11 cellular contexts compared by ENCODE assay signal in genomic region chr12:51974646-51975045, GRCh38. TPM values are rescaled to one million over a fixed set of nuclear protein-coding genes. Genes with fewer than 3 reads are reported as not detected.
DNase-seq lines count a peak whose midpoint lies in the region; ATAC-seq and TF ChIP-seq lines count a peak whose summit lies in the region.
"Had no signal": no experiment of that assay in that cellular context is flagged by ENCODE, and none has a peak within 500 bp of the region (broad histone marks: within the 10 kb centered on the region; RNA-seq: fewer than 3 reads in every experiment).

No MANE protein-coding gene starts in this region.

- peaks cover 34% of the 10 kb centered on the region for H3K79me2 ChIP-seq in osteoblast (ENCODE audit: insufficient read depth, low read length)

- H3K9me3 ChIP-seq in osteoblast (ENCODE audit: low read depth, low read length): no peaks in the 10 kb centered on the region
- H3K9me3 ChIP-seq: upper lobe of right lung had no signal

- H2AFZ ChIP-seq in osteoblast (ENCODE audit: low read length): no peak overlapping the region

- peaks cover 11% of the 10 kb centered on the region for H3K36me3 Mint-ChIP-seq in activated naive CD4-positive, alpha-beta T cell treated with anti-CD3 and anti-CD28 coated beads, Interleukin-2, amount 50 U/mL, for 24 hours
- peaks cover 7% of the 10 kb centered on the region for H3K36me3 Mint-ChIP-seq in activated T-helper 2 cell treated with anti-CD3 and anti-CD28 coated beads, Interferon-gamma antibody, Interleukin-2, Interleukin-4, amounts not matched to agents 10 μg/mL and 5 μg/mL and 100 μg/mL, durations not matched to agents 14 hours and 24 hours and 36 hours (ENCODE audit: low read depth)

- peaks cover 72% of the 10 kb centered on the region for H3K4me1 ChIP-seq in osteoblast (ENCODE audit: insufficient read depth, low read length)

- peak overlapping the region; percentile 21 for H3K4me2 ChIP-seq in osteoblast (ENCODE audit: insufficient read depth, low read length)

- DNase-seq in activated naive CD4-positive, alpha-beta T cell treated with Interleukin-2 at 50 U/mL for 16 hours: no peak
- DNase-seq in NCI-H226 (peak; percentile 41), dermis blood vessel endothelial cell (peak; percentile 45), osteoblast (ENCODE audit: insufficient read length, low spot score, missing footprints) (no peak)
- DNase-seq in activated T-helper 2 cell treated with anti-CD3 and anti-CD28 coated beads, Interferon-gamma antibody, Interleukin-2, Interleukin-4, amounts not matched to agents 10 μg/mL and 5 μg/mL and 100 μg/mL, durations not matched to agents 14 hours and 24 hours and 36 hours (ENCODE audit: low spot score): no peak
- DNase-seq: NCI-H1092, upper lobe of right lung had no signal

- peak overlapping the region; percentile 61 for H3K4me3 Mint-ChIP-seq in activated naive CD4-positive, alpha-beta T cell treated with anti-CD3 and anti-CD28 coated beads, Interleukin-2, amount 50 U/mL, for 24 hours
- no peak overlapping the region for H3K4me3 Mint-ChIP-seq in activated T-helper 2 cell treated with anti-CD3 and anti-CD28 coated beads, Interferon-gamma antibody, Interleukin-2, Interleukin-4, amounts not matched to agents 10 μg/mL and 5 μg/mL and 100 μg/mL, durations not matched to agents 14 hours and 24 hours and 36 hours (ENCODE audit: low read depth)
- H3K4me3 Mint-ChIP-seq: memory B cell had no signal

- H3K27ac Mint-ChIP-seq in activated naive CD4-positive, alpha-beta T cell treated with anti-CD3 and anti-CD28 coated beads, Interleukin-2, amount 50 U/mL, for 24 hours: peak overlapping the region; percentile 10
- H3K27ac Mint-ChIP-seq in activated T-helper 2 cell treated with anti-CD3 and anti-CD28 coated beads, Interferon-gamma antibody, Interleukin-2, Interleukin-4, amounts not matched to agents 10 μg/mL and 5 μg/mL and 100 μg/mL, durations not matched to agents 14 hours and 24 hours and 36 hours: no peak overlapping the region
- H3K27ac Mint-ChIP-seq: memory B cell had no signal

- no peaks in the 10 kb centered on the region for H3K27me3 ChIP-seq in osteoblast (ENCODE audit: insufficient read depth, low read length)
- H3K27me3 ChIP-seq: upper lobe of right lung had no signal

- no peak for TF ChIP-seq CTCF in osteoblast (IDR thresholded peaks at IDR 0.05; ENCODE audit: extremely low read depth, low read depth, low read length)

- H3K9me3 Mint-ChIP-seq in activated naive CD4-positive, alpha-beta T cell treated with anti-CD3 and anti-CD28 coated beads, Interleukin-2, amount 50 U/mL, for 24 hours: no peaks in the 10 kb centered on the region
- no peaks in the 10 kb centered on the region for H3K9me3 Mint-ChIP-seq in activated T-helper 2 cell treated with anti-CD3 and anti-CD28 coated beads, Interferon-gamma antibody, Interleukin-2, Interleukin-4, amounts not matched to agents 10 μg/mL and 5 μg/mL and 100 μg/mL, durations not matched to agents 14 hours and 24 hours and 36 hours
- H3K9me3 Mint-ChIP-seq: memory B cell had no signal

- H3K36me3 ChIP-seq in osteoblast (ENCODE audit: insufficient read depth, low read length): peaks cover 18% of the 10 kb centered on the region

- H3K27ac ChIP-seq in osteoblast (ENCODE audit: low read depth, low read length): no peak overlapping the region

- peaks cover 68% of the 10 kb centered on the region for H3K4me1 Mint-ChIP-seq in activated naive CD4-positive, alpha-beta T cell treated with anti-CD3 and anti-CD28 coated beads, Interleukin-2, amount 50 U/mL, for 24 hours
- H3K4me1 Mint-ChIP-seq in activated T-helper 2 cell treated with anti-CD3 and anti-CD28 coated beads, Interferon-gamma antibody, Interleukin-2, Interleukin-4, amounts not matched to agents 10 μg/mL and 5 μg/mL and 100 μg/mL, durations not matched to agents 14 hours and 24 hours and 36 hours (ENCODE audit: low read depth): peaks cover 67% of the 10 kb centered on the region

- peaks cover 16% of the 10 kb centered on the region for H4K20me1 ChIP-seq in osteoblast (ENCODE audit: insufficient read depth, low read length)

- ATAC-seq in HG02840 (IDR thresholded peaks at IDR 0.05; ENCODE audit: low FRiP score, unreplicated experiment) (no peak), GM18907 (IDR thresholded peaks at IDR 0.05; ENCODE audit: unreplicated experiment) (no peak)
- ATAC-seq: upper lobe of right lung had no signal

- no peaks in the 10 kb centered on the region for H3K27me3 Mint-ChIP-seq in activated naive CD4-positive, alpha-beta T cell treated with anti-CD3 and anti-CD28 coated beads, Interleukin-2, amount 50 U/mL, for 24 hours
- H3K27me3 Mint-ChIP-seq in activated T-helper 2 cell treated with anti-CD3 and anti-CD28 coated beads, Interferon-gamma antibody, Interleukin-2, Interleukin-4, amounts not matched to agents 10 μg/mL and 5 μg/mL and 100 μg/mL, durations not matched to agents 14 hours and 24 hours and 36 hours (ENCODE audit: low read depth): peaks cover 41% of the 10 kb centered on the region

- peak overlapping the region; percentile 7 for H3K4me3 ChIP-seq in osteoblast (ENCODE audit: insufficient read depth, low read length)
- H3K4me3 ChIP-seq: upper lobe of right lung had no signal

- intact Hi-C loops in activated T-helper 2 cell treated with anti-CD3 and anti-CD28 coated beads, Interferon-gamma antibody, Interleukin-2, Interleukin-4, amounts not matched to agents 10 μg/mL and 5 μg/mL and 100 μg/mL, durations not matched to agents 14 hours and 24 hours and 36 hours (cut with micrococcal nuclease): loop anchor here (5.0 kb wide), 2 partner anchors 48 to 147 kb away; no protein-coding TSS in a partner anchor

RNA-seq across cellular contexts. Expression of gene ACVR1B, which starts 23.1 kb away (rescaled TPM):
- total RNA-seq in dermis blood vessel endothelial cell: 9.9 and 17.4 TPM in 2 replicates
- 10.5 and 13.0 TPM in 2 replicates for total RNA-seq in osteoblast
- total RNA-seq in activated T-helper 2 cell treated with anti-CD3 and anti-CD28 coated beads, Interferon-gamma antibody, Interleukin-2, Interleukin-4, amounts not matched to agents 10 μg/mL and 5 μg/mL and 100 μg/mL, durations not matched to agents 14 hours and 24 hours and 36 hours: 2.4 and 2.5 TPM in 2 replicates

RNA-seq across cellular contexts. Expression of gene TAMALIN, which starts 32.1 kb away (rescaled TPM):
- total RNA-seq in dermis blood vessel endothelial cell: 35.0 and 49.2 TPM in 2 replicates
- 4.7 and 6.5 TPM in 2 replicates for total RNA-seq in osteoblast
- total RNA-seq in activated T-helper 2 cell treated with anti-CD3 and anti-CD28 coated beads, Interferon-gamma antibody, Interleukin-2, Interleukin-4, amounts not matched to agents 10 μg/mL and 5 μg/mL and 100 μg/mL, durations not matched to agents 14 hours and 24 hours and 36 hours: 6.0 and 6.1 TPM in 2 replicates

Comparison
In these comparisons a context has a peak if more than half of its experiments do, and no peak if none do; other contexts are left out.
1. DNase-seq: peak in NCI-H226 (single experiment) and dermis blood vessel endothelial cell (single experiment); none in activated naive CD4-positive, alpha-beta T cell treated with Interleukin-2 at 50 U/mL for 16 hours (single experiment), osteoblast (single experiment) and activated T-helper 2 cell treated with anti-CD3 and anti-CD28 coated beads, Interferon-gamma antibody, Interleukin-2, Interleukin-4, amounts not matched to agents 10 μg/mL and 5 μg/mL and 100 μg/mL, durations not matched to agents 14 hours and 24 hours and 36 hours (single experiment).